In genomic region chr15:51267047-51267713, GRCh38 we compare ENCODE assay signal across 9 cellular contexts.
A peak's percentile ranks its signal among the peaks of the same experiment; 100 is the strongest.
DNase-seq lines count a peak whose midpoint lies in the region; ATAC-seq and TF ChIP-seq lines count a peak whose summit lies in the region.
"Had no signal": no experiment of that assay in that cellular context is flagged by ENCODE, and none has a peak within 500 bp of the region (broad histone marks: within the 10 kb centered on the region; RNA-seq: fewer than 3 reads in every experiment).

No MANE protein-coding gene starts in this region.

- H3K36me3 Mint-ChIP-seq in CD8-positive, alpha-beta T cell = no peaks in the 10 kb centered on the region
- peaks cover 2% of the 10 kb centered on the region for H3K36me3 Mint-ChIP-seq in activated CD8-positive, alpha-beta memory T cell treated with anti-CD3 and anti-CD28 coated beads, Interleukin-2, amount 10 ng/mL, durations not matched to agents 7 days and 5 days

- CTCF ChIA-PET in CD8-positive, alpha-beta T cell (lab: Charles Lee) = no interaction called here
- CTCF ChIA-PET in activated CD8-positive, alpha-beta memory T cell treated with anti-CD3 and anti-CD28 coated beads, Interleukin-2, amount 10 ng/mL, durations not matched to agents 7 days and 5 days (lab: Charles Lee) = interaction anchor here (0.6 to 1.2 kb wide), 2 partner anchors 10 to 75 kb away, joined by 3 read pairs; no protein-coding TSS in a partner anchor

- H3K9me3 ChIP-seq in BE2C (no peaks in the 10 kb centered on the region), RWPE2 (ENCODE audit: severe bottlenecking) (no peaks in the 10 kb centered on the region), neutrophil (no peaks in the 10 kb centered on the region)
- H3K9me3 ChIP-seq in CD8-positive, alpha-beta T cell (ENCODE audit: low read length) = no peaks in the 10 kb centered on the region

- H3K4me3 ChIP-seq in BE2C (ENCODE audit: low read depth, low read length) = peak overlapping the region; percentile 77
- peak overlapping the region; percentile 27 for H3K4me3 ChIP-seq in RWPE2 (ENCODE audit: severe bottlenecking)
- peak overlapping the region; percentile 2 to 49 for H3K4me3 ChIP-seq in neutrophil (ENCODE audit: low read depth in 1 of 2, low read length in 1 of 2)
- no peak overlapping the region for H3K4me3 ChIP-seq in CD8-positive, alpha-beta T cell (ENCODE audit: low read depth, low read length)

- peaks cover 4% of the 10 kb centered on the region for H3K4me1 Mint-ChIP-seq in CD8-positive, alpha-beta T cell (ENCODE audit: low read depth)
- peaks cover 7% of the 10 kb centered on the region for H3K4me1 Mint-ChIP-seq in activated CD8-positive, alpha-beta memory T cell treated with anti-CD3 and anti-CD28 coated beads, Interleukin-2, amount 10 ng/mL, durations not matched to agents 7 days and 5 days

- ATAC-seq in RWPE2 (ENCODE audit: low read depth) = peak; percentile 55
- ATAC-seq in HG02981 (IDR thresholded peaks at IDR 0.05; ENCODE audit: unreplicated experiment) = no peak
- ATAC-seq in CD8-positive, alpha-beta T cell = no peak
- ATAC-seq in activated CD8-positive, alpha-beta memory T cell treated with anti-CD3 and anti-CD28 coated beads, Interleukin-2, amount 10 ng/mL, durations not matched to agents 7 days and 5 days = no peak

- no peak overlapping the region for H3K4me3 Mint-ChIP-seq in CD8-positive, alpha-beta T cell
- no peak overlapping the region for H3K4me3 Mint-ChIP-seq in activated CD8-positive, alpha-beta memory T cell treated with anti-CD3 and anti-CD28 coated beads, Interleukin-2, amount 10 ng/mL, durations not matched to agents 7 days and 5 days

- intact Hi-C loops in head of caudate nucleus (cut with DNase I) = no loop called here
- intact Hi-C loops in CD8-positive, alpha-beta T cell (cut with DNase I, micrococcal nuclease) = no loop called here

- no peaks in the 10 kb centered on the region for H3K36me3 ChIP-seq in BE2C
- H3K36me3 ChIP-seq in RWPE2 (ENCODE audit: low read depth) = no peaks in the 10 kb centered on the region
- H3K36me3 ChIP-seq in neutrophil = no peaks in the 10 kb centered on the region
- no peaks in the 10 kb centered on the region for H3K36me3 ChIP-seq in CD8-positive, alpha-beta T cell (ENCODE audit: insufficient read depth, low read length)

- no peaks in the 10 kb centered on the region for H3K9me3 Mint-ChIP-seq in CD8-positive, alpha-beta T cell
- no peaks in the 10 kb centered on the region for H3K9me3 Mint-ChIP-seq in activated CD8-positive, alpha-beta memory T cell treated with anti-CD3 and anti-CD28 coated beads, Interleukin-2, amount 10 ng/mL, durations not matched to agents 7 days and 5 days (ENCODE audit: low read depth)

- H3K27me3 Mint-ChIP-seq in CD8-positive, alpha-beta T cell (ENCODE audit: low read depth) = peaks cover 18% of the 10 kb centered on the region
- H3K27me3 Mint-ChIP-seq in activated CD8-positive, alpha-beta memory T cell treated with anti-CD3 and anti-CD28 coated beads, Interleukin-2, amount 10 ng/mL, durations not matched to agents 7 days and 5 days = peaks cover 12% of the 10 kb centered on the region

- POLR2A ChIA-PET in CD8-positive, alpha-beta T cell (lab: Charles Lee) = no interaction called here

- H3K4me1 ChIP-seq in BE2C (no peaks in the 10 kb centered on the region), RWPE2 (ENCODE audit: insufficient read depth, poor library complexity, severe bottlenecking) (no peaks in the 10 kb centered on the region), neutrophil (ENCODE audit: control insufficient read depth in 1 of 2, insufficient read depth in 1 of 2, low read depth in 1 of 2, low read length in 1 of 2) (peaks cover 16 to 20% of the 10 kb centered on the region in 2 experiments)
- no peaks in the 10 kb centered on the region for H3K4me1 ChIP-seq in CD8-positive, alpha-beta T cell (ENCODE audit: insufficient read depth, low read length)

- H3K27ac ChIP-seq in RWPE2 (ENCODE audit: poor library complexity, severe bottlenecking) = no peak overlapping the region
- H3K27ac ChIP-seq in neutrophil = no peak overlapping the region
- H3K27ac ChIP-seq in CD8-positive, alpha-beta T cell (ENCODE audit: low read depth, low read length) = no peak overlapping the region

- H3K27me3 ChIP-seq in BE2C (no peaks in the 10 kb centered on the region), RWPE2 (ENCODE audit: insufficient read depth, poor library complexity, severe bottlenecking) (peaks cover 41% of the 10 kb centered on the region), neutrophil (peaks cover 78% of the 10 kb centered on the region)
- H3K27me3 ChIP-seq in CD8-positive, alpha-beta T cell (ENCODE audit: insufficient read depth, low read length) = peaks cover 4% of the 10 kb centered on the region

- TF ChIP-seq CTCF in BE2C (IDR thresholded peaks at IDR 0.05; ENCODE audit: low read depth, low read length) (no peak), RWPE2 (IDR thresholded peaks at IDR 0.05; ENCODE audit: poor library complexity, severe bottlenecking) (no peak), neutrophil (IDR thresholded peaks at IDR 0.05) (no peak)
- TF ChIP-seq CTCF in CD8-positive, alpha-beta T cell (IDR thresholded peaks at IDR 0.05) = no peak

- no peak overlapping the region for H3K27ac Mint-ChIP-seq in CD8-positive, alpha-beta T cell
- no peak overlapping the region for H3K27ac Mint-ChIP-seq in activated CD8-positive, alpha-beta memory T cell treated with anti-CD3 and anti-CD28 coated beads, Interleukin-2, amount 10 ng/mL, durations not matched to agents 7 days and 5 days

- peak; percentile 30 for DNase-seq in BE2C
- no peak for DNase-seq in RWPE2 (ENCODE audit: low spot score)
- peak in 29 of 42 donors; percentile 6 to 55 (median 26) for DNase-seq in head of caudate nucleus
- DNase-seq in amniotic stem cell (lab: John Stamatoyannopoulos, UW) = no peak
- DNase-seq in CD8-positive, alpha-beta T cell = no peak
- no peak for DNase-seq in activated CD8-positive, alpha-beta memory T cell treated with anti-CD3 and anti-CD28 coated beads, Interleukin-2, amount 10 ng/mL, durations not matched to agents 7 days and 5 days
- DNase-seq: NCI-H187 treated with DMSO at 0.1 percent for 48 hours had no signal

Comparison
In these comparisons a context has a peak if more than half of its experiments do, and no peak if none do; other contexts are left out.
1. DNase-seq: peak in BE2C (single experiment) and head of caudate nucleus (29 of 42); none in RWPE2 (single experiment), amniotic stem cell (single experiment), CD8-positive, alpha-beta T cell (0 of 7) and activated CD8-positive, alpha-beta memory T cell treated with anti-CD3 and anti-CD28 coated beads, Interleukin-2, amount 10 ng/mL, durations not matched to agents 7 days and 5 days (single experiment).